Comparison of ENCODE assay signal across 8 cellular contexts in genomic region chr1:7953850-7954609, GRCh38. TPM values are rescaled to one million over a fixed set of nuclear protein-coding genes. Genes with fewer than 3 reads are reported as not detected.
DNase-seq lines count a peak whose midpoint lies in the region; ATAC-seq and TF ChIP-seq lines count a peak whose summit lies in the region.

No MANE protein-coding gene starts in this region.

- TF ChIP-seq CTCF in colonic mucosa (IDR thresholded peaks at IDR 0.05), result no peak
- TF ChIP-seq CTCF in left lung (IDR thresholded peaks at IDR 0.05), result no peak

- H3K9me3 ChIP-seq in colonic mucosa (no peaks in the 10 kb centered on the region), left lung (no peaks in the 10 kb centered on the region)

- H3K36me3 ChIP-seq in colonic mucosa (no peaks in the 10 kb centered on the region), left lung (no peaks in the 10 kb centered on the region)

- ATAC-seq in HG03064 (IDR thresholded peaks at IDR 0.05; ENCODE audit: low read depth, unreplicated experiment) (peak; percentile 89), left lung (peak; percentile 99)

- H3K27ac ChIP-seq in colonic mucosa (peak overlapping the region; percentile 73), left lung (peak overlapping the region; percentile 88)

- DNase-seq in SIG-M5 treated with dmso at 0.1 percent for 504 hours (lab: John Stamatoyannopoulos, UW; ENCODE audit: unreplicated experiment) (peak; percentile 87), SIG-M5 (lab: John Stamatoyannopoulos, UW) (no peak), NCI-H2227 treated with DMSO at 0.1 percent for 48 hours (lab: John Stamatoyannopoulos, UW) (peak; percentile 90), colonic mucosa (peak; percentile 97), left lung (peak; percentile 97 to 99)
- peak; percentile 87 to 91 for DNase-seq in activated CD4-positive, alpha-beta T cell treated with anti-CD3 and anti-CD28 coated beads for 4 hours
- peak; percentile 66 to 89 (median 72) for DNase-seq in stimulated activated CD4-positive, alpha-beta T cell treated with anti-CD3 and anti-CD28 coated beads, TNF-alpha, amount 100 ng/mL, for 24 hours (ENCODE audit: low read depth in 3 of 3)

- H3K27me3 ChIP-seq in colonic mucosa (no peaks in the 10 kb centered on the region), left lung (no peaks in the 10 kb centered on the region)

- H3K4me3 ChIP-seq in colonic mucosa (peak overlapping the region; percentile 51), left lung (peak overlapping the region; percentile 44 to 49)

- H3K4me1 ChIP-seq in colonic mucosa (peaks cover 4% of the 10 kb centered on the region), left lung (peaks cover 0 to 8% of the 10 kb centered on the region in 2 donors)

- intact Hi-C loops in colonic mucosa (cut with DNase I), result no loop called here
- intact Hi-C loops in left lung (cut with DNase I), result no loop called here

- peak overlapping the region; percentile 56 to 77 for H3K9ac ChIP-seq in colonic mucosa (ENCODE audit: low read depth in 2 of 2, low read length in 2 of 2)

RNA-seq across cellular contexts. Expression of gene PARK7, which starts 7.5 kb away (rescaled TPM):
- total RNA-seq in colonic mucosa (100 to 1,000 TPM; 184 to 330 TPM), left lung (100 to 1,000 TPM; 227 to 262 TPM)

RNA-seq across cellular contexts. Expression of gene TNFRSF9, which starts 13.4 kb away (rescaled TPM):
- total RNA-seq in colonic mucosa, result under 1 TPM; 0.17 to 0.56 TPM
- total RNA-seq in left lung, result 1 to 10 TPM in 1 of 2 donors, under 1 TPM in 1; 0.70 to 4.3 TPM
